17 cellular contexts compared by ENCODE assay signal in genomic region chr12:22692964-22693555, GRCh38.
DNase-seq lines count a peak whose midpoint lies in the region; ATAC-seq and TF ChIP-seq lines count a peak whose summit lies in the region.
"Had no signal": no experiment of that assay in that cellular context is flagged by ENCODE, and none has a peak within 500 bp of the region (broad histone marks: within the 10 kb centered on the region; RNA-seq: fewer than 3 reads in every experiment).

No MANE protein-coding gene starts in this region.

- H3K27me3 ChIP-seq in foreskin keratinocyte: no peaks in the 10 kb centered on the region
- H3K27me3 ChIP-seq: SJCRH30 had no signal

- TF ChIP-seq CTCF in foreskin keratinocyte (conservative IDR thresholded peaks at IDR 0.05) (no peak), mucosa of descending colon (IDR thresholded peaks at IDR 0.05) (no peak)

- H3K4me1 Mint-ChIP-seq in stimulated activated naive CD8-positive, alpha-beta T cell treated with anti-CD3 and anti-CD28 coated beads, Interleukin-15, amount 100 ng/mL, for 72 hours: peaks cover 4% of the 10 kb centered on the region

- H3K27me3 Mint-ChIP-seq in stimulated activated naive CD8-positive, alpha-beta T cell treated with anti-CD3 and anti-CD28 coated beads, Interleukin-15, amount 100 ng/mL, for 72 hours: peaks cover 12% of the 10 kb centered on the region

- H3K27ac ChIP-seq in foreskin keratinocyte: no peak overlapping the region
- H3K27ac ChIP-seq: SJCRH30 had no signal

- DNase-seq in stimulated activated naive CD8-positive, alpha-beta T cell treated with anti-CD3 and anti-CD28 coated beads, Interleukin-15, amount 100 ng/mL, for 72 hours: no peak
- DNase-seq in stimulated activated naive CD8-positive, alpha-beta T cell treated with anti-CD3 and anti-CD28 coated beads, Interleukin-15, Interleukin-2, amounts not matched to agents 100 U/mL and 50 U/mL, for 24 hours: no peak
- DNase-seq in foreskin keratinocyte: no peak
- DNase-seq in mucosa of descending colon: peak in 1 of 3 donors; percentile 44
- no peak for DNase-seq in T1000 (lab: John Stamatoyannopoulos, UW)
- DNase-seq: DMS 273 treated with DMSO at 0.1 percent for 48 hours, H7, KG1, NCI-H1436 treated with DMSO at 0.1 percent for 48 hours, NCI-H2029 treated with DMSO at 0.1 percent for 48 hours, NCI-H2171 treated with DMSO at 0.1 percent for 48 hours, NCI-H446 treated with DMSO at 0.1 percent for 48 hours, RPMI8226, SJCRH30 had no signal

- no peak overlapping the region for H3K4me3 Mint-ChIP-seq in stimulated activated naive CD8-positive, alpha-beta T cell treated with anti-CD3 and anti-CD28 coated beads, Interleukin-15, amount 100 ng/mL, for 72 hours
- H3K4me3 Mint-ChIP-seq: CD14-positive monocyte had no signal

- peak; percentile 80 for ATAC-seq in stimulated activated naive CD8-positive, alpha-beta T cell treated with anti-CD3 and anti-CD28 coated beads, Interleukin-15, amount 100 ng/mL, for 72 hours
- no peak for ATAC-seq in stimulated activated naive CD8-positive, alpha-beta T cell treated with anti-CD3 and anti-CD28 coated beads, Interleukin-15, Interleukin-2, amounts not matched to agents 100 U/mL and 50 U/mL, for 24 hours
- ATAC-seq in foreskin keratinocyte (peak; percentile 32), mucosa of descending colon (peak; percentile 49), HG03196 (IDR thresholded peaks at IDR 0.05; ENCODE audit: unreplicated experiment) (no peak), GM18907 (IDR thresholded peaks at IDR 0.05; ENCODE audit: unreplicated experiment) (no peak)

- H3K4me1 ChIP-seq in foreskin keratinocyte (peaks cover under 1% of the 10 kb centered on the region), mucosa of descending colon (ENCODE audit: low read depth) (no peaks in the 10 kb centered on the region)
- H3K4me1 ChIP-seq: SJCRH30 had no signal

- no peak overlapping the region for H3K4me3 ChIP-seq in mucosa of descending colon
- H3K4me3 ChIP-seq: SJCRH30 had no signal

- no peak overlapping the region for H3K27ac Mint-ChIP-seq in stimulated activated naive CD8-positive, alpha-beta T cell treated with anti-CD3 and anti-CD28 coated beads, Interleukin-15, amount 100 ng/mL, for 72 hours

- intact Hi-C loops in mucosa of descending colon (cut with DNase I, micrococcal nuclease): no loop called here

- H3K36me3 ChIP-seq in mucosa of descending colon (ENCODE audit: low read depth): no peaks in the 10 kb centered on the region

- peaks cover 0 to 8% of the 10 kb centered on the region in 2 donors for H3K9me3 Mint-ChIP-seq in stimulated activated naive CD8-positive, alpha-beta T cell treated with anti-CD3 and anti-CD28 coated beads, Interleukin-15, amount 100 ng/mL, for 72 hours

- H3K9me3 ChIP-seq in mucosa of descending colon: no peaks in the 10 kb centered on the region

Comparison
In these comparisons a context has a peak if more than half of its experiments do, and no peak if none do; other contexts are left out.
1. ATAC-seq: peak in stimulated activated naive CD8-positive, alpha-beta T cell treated with anti-CD3 and anti-CD28 coated beads, Interleukin-15, amount 100 ng/mL, for 72 hours (single experiment), foreskin keratinocyte (single experiment) and mucosa of descending colon (single experiment); none in stimulated activated naive CD8-positive, alpha-beta T cell treated with anti-CD3 and anti-CD28 coated beads, Interleukin-15, Interleukin-2, amounts not matched to agents 100 U/mL and 50 U/mL, for 24 hours (single experiment), HG03196 (single experiment) and GM18907 (single experiment).